In the genomic region with DNA sequence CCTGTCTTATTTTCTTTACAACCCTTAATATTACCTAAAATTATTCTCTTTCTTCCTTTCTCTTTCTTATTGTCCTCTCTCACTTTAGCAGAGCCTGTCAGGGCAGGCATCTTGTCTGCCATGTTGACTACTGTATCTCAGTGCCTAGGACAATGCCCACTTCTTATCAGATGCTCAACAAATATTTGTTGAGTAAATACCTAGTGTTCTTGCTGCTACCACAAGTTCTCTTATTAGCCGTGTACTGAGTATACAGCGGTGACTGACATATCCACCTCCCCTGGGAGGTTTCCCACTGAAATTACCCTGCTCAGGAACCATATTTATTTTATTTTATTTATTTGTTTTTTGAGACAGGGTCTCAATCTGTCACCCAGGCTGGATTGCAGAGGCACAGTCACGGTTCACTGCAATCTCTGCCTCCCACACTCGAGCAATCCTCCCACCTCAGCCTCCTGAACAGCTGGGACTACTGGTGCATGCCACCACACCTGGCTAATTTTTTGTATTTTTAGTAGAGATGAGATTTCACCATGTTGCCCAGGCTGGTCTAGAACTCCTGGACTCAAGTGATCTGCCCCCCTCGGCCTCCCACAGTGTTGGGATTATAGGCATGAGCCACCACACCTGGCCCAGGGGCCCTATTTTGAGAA, we compare ENCODE assay signal across 23 cellular contexts. TPM values are rescaled to one million over a fixed set of nuclear protein-coding genes. Genes with fewer than 3 reads are reported as not detected.
A peak's percentile ranks its signal among the peaks of the same experiment; 100 is the strongest.
DNase-seq lines count a peak whose midpoint lies in the region; ATAC-seq and TF ChIP-seq lines count a peak whose summit lies in the region.
"Had no signal": no experiment of that assay in that cellular context is flagged by ENCODE, and none has a peak within 500 bp of the region (broad histone marks: within the 10 kb centered on the region; RNA-seq: fewer than 3 reads in every experiment).

No MANE protein-coding gene starts in this region.

- no peaks in the 10 kb centered on the region for H3K79me2 ChIP-seq in DOHH2 (ENCODE audit: control insufficient read depth, low read length)

- no peaks in the 10 kb centered on the region for H4K20me1 ChIP-seq in DOHH2 (ENCODE audit: control insufficient read depth, insufficient read depth, low read depth, low read length)

- intact Hi-C loops in left colon (cut with DNase I, micrococcal nuclease) (loop anchor here in 1 of 2 donors (10.0 kb wide), 1 partner anchor 71 kb away; no protein-coding TSS in a partner anchor), upper lobe of right lung (cut with DNase I) (no loop called here)

- H3K4me1 ChIP-seq in DOHH2 (ENCODE audit: control insufficient read depth, low read length) (peaks cover 38% of the 10 kb centered on the region), upper lobe of right lung (no peaks in the 10 kb centered on the region)
- H3K4me1 ChIP-seq: adrenal gland, left lung had no signal

- H3K27ac ChIP-seq in DOHH2 (ENCODE audit: low read depth, low read length) (no peak overlapping the region), upper lobe of right lung (no peak overlapping the region)
- H3K27ac ChIP-seq: adrenal gland, left lung, spleen had no signal

- peak overlapping the region; percentile 2; the same call in 1 of the 2 replicates for H3K4me2 ChIP-seq in DOHH2 (ENCODE audit: low read length)

- H3K4me3 ChIP-seq in DOHH2 (ENCODE audit: low read length) (no peak overlapping the region), upper lobe of right lung (no peak overlapping the region)
- H3K4me3 ChIP-seq: adrenal gland, left lung, spleen had no signal

- TF ChIP-seq CTCF in DOHH2 (IDR thresholded peaks at IDR 0.05; ENCODE audit: low read depth, low read length, poor library complexity, severe bottlenecking) (no peak), upper lobe of right lung (IDR thresholded peaks at IDR 0.05) (no peak)

- H3F3A ChIP-seq in DOHH2 (ENCODE audit: control insufficient read depth, insufficient read depth): no peaks in the 10 kb centered on the region

- H3K9me2 ChIP-seq in DOHH2 (replicated peaks; ENCODE audit: control insufficient read depth, low read length): no peaks in the 10 kb centered on the region

- H3K27me3 ChIP-seq in DOHH2 (ENCODE audit: control insufficient read depth, low read length) (peaks cover 3% of the 10 kb centered on the region), upper lobe of right lung (no peaks in the 10 kb centered on the region)
- H3K27me3 ChIP-seq: adrenal gland, left lung, spleen had no signal

- no peaks in the 10 kb centered on the region for H3K9me3 ChIP-seq in DOHH2 (ENCODE audit: control insufficient read depth, insufficient read depth, low read length)
- no peaks in the 10 kb centered on the region for H3K9me3 ChIP-seq in upper lobe of right lung
- H3K9me3 ChIP-seq: adrenal gland, left lung, spleen had no signal

- peak; percentile 41 for ATAC-seq in GM21360 (IDR thresholded peaks at IDR 0.05; ENCODE audit: unreplicated experiment)
- ATAC-seq in HG03342 (IDR thresholded peaks at IDR 0.05; ENCODE audit: unreplicated experiment): peak; percentile 51
- ATAC-seq in left colon: peak; percentile 73
- ATAC-seq in upper lobe of right lung: no peak
- ATAC-seq: left lung; Panc1; SK-N-SH treated with all-trans-retinoic acid at 6 μM for 48 hours; stimulated activated naive CD8-positive, alpha-beta T cell treated with anti-CD3 and anti-CD28 coated beads, Interleukin-15, Interleukin-2, amounts not matched to agents 100 U/mL and 50 U/mL, for 24 hours had no signal

- DNase-seq in left colon (no peak), upper lobe of right lung (no peak), RPMI8226 (no peak), T-helper 2 cell (no peak), NCI-H524 treated with DMSO at 0.1 percent for 48 hours (lab: John Stamatoyannopoulos, UW) (no peak)
- DNase-seq: activated CD4-positive, alpha-beta memory T cell treated with anti-CD3 and anti-CD28 coated beads, Interleukin-2, amount 10 ng/mL, durations not matched to agents 7 days and 5 days; adrenal gland; caudate nucleus; effector memory CD4-positive, alpha-beta T cell; GF-D8; H7; Karpas-422; left lung; NCI-H1436; NCI-H774; spleen; stimulated activated naive CD8-positive, alpha-beta T cell treated with anti-CD3 and anti-CD28 coated beads, Interleukin-15, Interleukin-2, amounts not matched to agents 100 U/mL and 50 U/mL, for 24 hours had no signal

- no peaks in the 10 kb centered on the region for H3K36me3 ChIP-seq in DOHH2 (ENCODE audit: control insufficient read depth, low read length)
- H3K36me3 ChIP-seq in upper lobe of right lung: no peaks in the 10 kb centered on the region
- H3K36me3 ChIP-seq: adrenal gland, left lung, spleen had no signal

RNA-seq across cellular contexts. Expression of a gene that starts 6.7 kb away (rescaled TPM):
- total RNA-seq in left colon: 1 to 10 TPM; 2.4 to 2.5 TPM
- total RNA-seq in upper lobe of right lung: 1.4 TPM
- total RNA-seq: myocyte had no signal

RNA-seq across cellular contexts. Expression of a gene that starts 15.2 kb away (rescaled TPM):
- 10 to 100 TPM in 1 of 2 donors, 1 to 10 TPM in 1; 5.2 to 11.2 TPM for total RNA-seq in left colon
- total RNA-seq in upper lobe of right lung: 40.9 TPM

RNA-seq across cellular contexts. Expression of a gene that starts 39.6 kb away (rescaled TPM):
- total RNA-seq in left colon: 10 to 100 TPM; 37.6 to 49.3 TPM
- total RNA-seq in upper lobe of right lung: 22.0 TPM

RNA-seq across cellular contexts. Expression of a gene that starts 43.9 kb away (rescaled TPM):
- 100 to 1,000 TPM in 1 of 2 donors, 10 to 100 TPM in 1; 50.8 to 136 TPM for total RNA-seq in left colon
- 51.9 TPM for total RNA-seq in upper lobe of right lung

RNA-seq across cellular contexts. Expression of a gene that starts 47.0 kb away (rescaled TPM):
- 10 to 100 TPM; 70.2 to 85.6 TPM for total RNA-seq in left colon
- 36.4 TPM for total RNA-seq in upper lobe of right lung
